15 cellular contexts compared by ENCODE assay signal in genomic region chr9:127194881-127195713, GRCh38.
DNase-seq lines count a peak whose midpoint lies in the region; ATAC-seq and TF ChIP-seq lines count a peak whose summit lies in the region.
"Had no signal": no experiment of that assay in that cellular context is flagged by ENCODE, and none has a peak within 500 bp of the region (broad histone marks: within the 10 kb centered on the region; RNA-seq: fewer than 3 reads in every experiment).

No MANE protein-coding gene starts in this region.

- no peak overlapping the region for H4K8ac ChIP-seq in mesendoderm (ENCODE audit: low read depth, low read length)

- no peaks in the 10 kb centered on the region for H3K27me3 ChIP-seq in mesendoderm (ENCODE audit: insufficient read depth, low read length, poor library complexity)
- H3K27me3 ChIP-seq: SJSA1 had no signal

- H3K4me3 Mint-ChIP-seq in chondrocyte (ENCODE audit: unreplicated experiment), result no peak overlapping the region
- H3K4me3 Mint-ChIP-seq: activated B cell treated with CpG ODN at 0.5 μM for 24 hours, nephron had no signal

- no peaks in the 10 kb centered on the region for H3K79me2 ChIP-seq in mesendoderm (ENCODE audit: control insufficient read depth, insufficient read depth, low read length)

- DNase-seq in Caki2 (ENCODE audit: low read depth) (peak; percentile 82), HS-5 (ENCODE audit: low read depth) (peak; percentile 35), chondrocyte (ENCODE audit: low spot score) (peak; percentile 73), mesendoderm (peak; percentile 69), inferior parietal cortex (ENCODE audit: extremely low spot score) (no peak), GM10248 (ENCODE audit: extremely low spot score) (no peak)
- DNase-seq: activated B cell treated with CpG ODN at 0.5 μM for 24 hours; amniotic stem cell; NCI-H1092 treated with DMSO at 0.1 percent for 48 hours; NCI-H526 treated with DMSO at 0.1 percent for 48 hours; stimulated activated CD4-positive, alpha-beta T cell treated with anti-CD3 and anti-CD28 coated beads, Interleukin-12 subunit alpha, Interleukin-12 subunit beta, amount 100 ng/mL, for 4 hours had no signal

- no peak overlapping the region for H4K5ac ChIP-seq in mesendoderm (ENCODE audit: low read length)

- no peak overlapping the region for H3K27ac ChIP-seq in mesendoderm (ENCODE audit: low read depth, low read length)
- H3K27ac ChIP-seq: SJSA1 had no signal

- no peak overlapping the region for H2AK5ac ChIP-seq in mesendoderm (ENCODE audit: low read length)

- no peak for TF ChIP-seq CTCF in chondrocyte (IDR thresholded peaks at IDR 0.05)
- TF ChIP-seq CTCF in GM10248 (IDR thresholded peaks at IDR 0.05; ENCODE audit: control extremely low read depth, extremely low read depth, low read depth, missing control alignments), result no peak

- H3K36me3 Mint-ChIP-seq in chondrocyte (ENCODE audit: low read depth), result peaks cover 1% of the 10 kb centered on the region

- no peak overlapping the region for H2BK5ac ChIP-seq in mesendoderm (ENCODE audit: low read length)

- in situ Hi-C loops in Caki2 (cut with HindIII; ENCODE audit: low pct_unique_long_range_greater_than_20kb, low sequenced_read_pairs), result no loop called here

- H3K23ac ChIP-seq in mesendoderm (ENCODE audit: low read length), result no peak overlapping the region

- H3K4me1 ChIP-seq in mesendoderm (ENCODE audit: control insufficient read depth, low read depth, low read length), result no peaks in the 10 kb centered on the region

- CTCF ChIA-PET in GM10248 (lab: Yijun Ruan, JAX), result interaction anchor here (1.3 to 10.9 kb wide), 4 partner anchors 11 to 255 kb away, joined by 3 to 200 read pairs (median 7); no protein-coding TSS in a partner anchor

- no peaks in the 10 kb centered on the region for H3K36me3 ChIP-seq in mesendoderm (ENCODE audit: control insufficient read depth, insufficient read depth, low read length)
- H3K36me3 ChIP-seq: SJSA1 had no signal

- no peak overlapping the region for H3K4me2 ChIP-seq in mesendoderm (ENCODE audit: low read length)

- no peak overlapping the region for H2BK15ac ChIP-seq in mesendoderm (replicated peaks; ENCODE audit: low read depth)

- ATAC-seq in HG03175 (IDR thresholded peaks at IDR 0.05; ENCODE audit: unreplicated experiment) (no peak), HG03097 (IDR thresholded peaks at IDR 0.05; ENCODE audit: low FRiP score, unreplicated experiment) (no peak)

- no peak overlapping the region for H2BK120ac ChIP-seq in mesendoderm (ENCODE audit: low read depth, low read length)

- WGBS in mesendoderm (ENCODE audit: extremely low coverage, insufficient coverage, low lambda C conversion rate), result no CpG with 5 or more reads among the region's 12 CpGs

- POLR2A ChIA-PET in GM10248 (lab: Yijun Ruan, JAX), result interaction anchor here (0.6 kb wide), 2 partner anchors 14 to 1446 kb away, joined by 8 to 10 read pairs; no protein-coding TSS in a partner anchor

- no peak overlapping the region for H3K27ac Mint-ChIP-seq in chondrocyte (ENCODE audit: unreplicated experiment)
- H3K27ac Mint-ChIP-seq: activated B cell treated with CpG ODN at 0.5 μM for 24 hours, nephron had no signal

- no peak overlapping the region for H3K4ac ChIP-seq in mesendoderm (ENCODE audit: low read depth, low read length)

- H3K27me3 Mint-ChIP-seq in chondrocyte (ENCODE audit: low read depth), result peaks cover 4% of the 10 kb centered on the region
- H3K27me3 Mint-ChIP-seq: activated B cell treated with CpG ODN at 0.5 μM for 24 hours had no signal

- peaks cover 16% of the 10 kb centered on the region for H3K4me1 Mint-ChIP-seq in chondrocyte (ENCODE audit: low read depth)
- H3K4me1 Mint-ChIP-seq: activated B cell treated with CpG ODN at 0.5 μM for 24 hours had no signal

- H3K56ac ChIP-seq in mesendoderm (ENCODE audit: low read length), result no peak overlapping the region

- H3K9ac ChIP-seq in mesendoderm (ENCODE audit: low read length), result no peak overlapping the region

- no peak overlapping the region for H3K18ac ChIP-seq in mesendoderm (ENCODE audit: low read length)

- no peak overlapping the region for H3K4me3 ChIP-seq in mesendoderm (ENCODE audit: low read length)
- H3K4me3 ChIP-seq: SJSA1 had no signal

- H3K9me3 Mint-ChIP-seq in chondrocyte (ENCODE audit: low read depth), result no peaks in the 10 kb centered on the region
- H3K9me3 Mint-ChIP-seq: activated B cell treated with CpG ODN at 0.5 μM for 24 hours, nephron had no signal

- no peaks in the 10 kb centered on the region for H3K79me1 ChIP-seq in mesendoderm (ENCODE audit: low read length)

Comparison
In these comparisons a context has a peak if more than half of its experiments do, and no peak if none do; other contexts are left out.
1. DNase-seq: peak in Caki2 (single experiment), HS-5 (single experiment), chondrocyte (single experiment) and mesendoderm (single experiment); none in inferior parietal cortex (single experiment) and GM10248 (single experiment).